In genomic region chr22:30485362-30485988, GRCh38 we compare ENCODE assay signal across 8 cellular contexts. TPM values are rescaled to one million over a fixed set of nuclear protein-coding genes. Genes with fewer than 3 reads are reported as not detected.
A peak's percentile ranks its signal among the peaks of the same experiment; 100 is the strongest.
DNase-seq lines count a peak whose midpoint lies in the region; ATAC-seq and TF ChIP-seq lines count a peak whose summit lies in the region.

No MANE protein-coding gene starts in this region.

- ATAC-seq in HG03469 (IDR thresholded peaks at IDR 0.05; ENCODE audit: unreplicated experiment): no peak

- TF ChIP-seq CTCF in CD14-positive monocyte (IDR thresholded peaks at IDR 0.05): peak; percentile 94
- TF ChIP-seq CTCF in Peyer's patch (IDR thresholded peaks at IDR 0.05): peak; percentile 88 to 96 (median 92)

- intact Hi-C loops in CD14-positive monocyte (cut with micrococcal nuclease): loop anchor here in 1 of 2 donors (1.0 kb wide), 1 partner anchor 94 kb away; no protein-coding TSS in a partner anchor
- intact Hi-C loops in activated T-helper 1 cell treated with anti-CD3 and anti-CD28 coated beads, Interleukin-12 subunit alpha, Interleukin-12 subunit beta, Interleukin-2, Interleukin-4 antibody, amounts not matched to agents 30 ng/mL and 10 ng/mL and 1 ng/mL, durations not matched to agents 14 hours and 24 hours and 36 hours (cut with micrococcal nuclease): loop anchor here (1.0 to 2.0 kb wide), 7 partner anchors 31 to 196 kb away; partner anchors contain the start of genes CASTOR1, RNF215 and SF3A1

- H3K27ac Mint-ChIP-seq in CD14-positive monocyte: peak overlapping the region in 1 of 7 donors; percentile 51
- no peak overlapping the region for H3K27ac Mint-ChIP-seq in activated T-helper 1 cell treated with anti-CD3 and anti-CD28 coated beads, Interleukin-12 subunit alpha, Interleukin-12 subunit beta, Interleukin-2, Interleukin-4 antibody, amounts not matched to agents 30 ng/mL and 10 ng/mL and 1 ng/mL, durations not matched to agents 14 hours and 24 hours and 36 hours

- H3K4me1 ChIP-seq in Peyer's patch: no peaks in the 10 kb centered on the region

- DNase-seq in CD14-positive monocyte (ENCODE audit: low spot score) (peak; percentile 74), H4 (ENCODE audit: low spot score) (peak; percentile 17), Peyer's patch (peak; percentile 53 to 85 (median 77)), fibroblast of the conjunctiva (ENCODE audit: low read depth) (peak; percentile 17), nucleus accumbens (lab: John Stamatoyannopoulos, UW) (peak in 45 of 56 donors; percentile 4 to 75 (median 32)), substantia nigra (lab: John Stamatoyannopoulos, UW) (peak in 43 of 49 donors; percentile 3 to 68 (median 41))
- peak; percentile 70 for DNase-seq in activated T-helper 1 cell treated with anti-CD3 and anti-CD28 coated beads, Interleukin-12 subunit alpha, Interleukin-12 subunit beta, Interleukin-2, Interleukin-4 antibody, amounts not matched to agents 30 ng/mL and 10 ng/mL and 1 ng/mL, durations not matched to agents 14 hours and 24 hours and 36 hours (ENCODE audit: low spot score)

- H3K27me3 ChIP-seq in Peyer's patch: no peaks in the 10 kb centered on the region

- peaks cover 4 to 16% (median 14%) of the 10 kb centered on the region in 3 donors for H3K27me3 Mint-ChIP-seq in CD14-positive monocyte (ENCODE audit: low read depth in 3 of 3)
- H3K27me3 Mint-ChIP-seq in activated T-helper 1 cell treated with anti-CD3 and anti-CD28 coated beads, Interleukin-12 subunit alpha, Interleukin-12 subunit beta, Interleukin-2, Interleukin-4 antibody, amounts not matched to agents 30 ng/mL and 10 ng/mL and 1 ng/mL, durations not matched to agents 14 hours and 24 hours and 36 hours (ENCODE audit: insufficient read depth): peaks cover 4% of the 10 kb centered on the region

- no peak overlapping the region for H3K4me3 Mint-ChIP-seq in CD14-positive monocyte
- H3K4me3 Mint-ChIP-seq in activated T-helper 1 cell treated with anti-CD3 and anti-CD28 coated beads, Interleukin-12 subunit alpha, Interleukin-12 subunit beta, Interleukin-2, Interleukin-4 antibody, amounts not matched to agents 30 ng/mL and 10 ng/mL and 1 ng/mL, durations not matched to agents 14 hours and 24 hours and 36 hours: no peak overlapping the region

- H3K4me1 Mint-ChIP-seq in CD14-positive monocyte: no peaks in the 10 kb centered on the region
- no peaks in the 10 kb centered on the region for H3K4me1 Mint-ChIP-seq in activated T-helper 1 cell treated with anti-CD3 and anti-CD28 coated beads, Interleukin-12 subunit alpha, Interleukin-12 subunit beta, Interleukin-2, Interleukin-4 antibody, amounts not matched to agents 30 ng/mL and 10 ng/mL and 1 ng/mL, durations not matched to agents 14 hours and 24 hours and 36 hours (ENCODE audit: low read depth)

- H3K36me3 Mint-ChIP-seq in CD14-positive monocyte: no peaks in the 10 kb centered on the region
- H3K36me3 Mint-ChIP-seq in activated T-helper 1 cell treated with anti-CD3 and anti-CD28 coated beads, Interleukin-12 subunit alpha, Interleukin-12 subunit beta, Interleukin-2, Interleukin-4 antibody, amounts not matched to agents 30 ng/mL and 10 ng/mL and 1 ng/mL, durations not matched to agents 14 hours and 24 hours and 36 hours (ENCODE audit: low read depth): no peaks in the 10 kb centered on the region

- peaks cover 0 to 1% (median 0%) of the 10 kb centered on the region in 7 donors for H3K9me3 Mint-ChIP-seq in CD14-positive monocyte
- H3K9me3 Mint-ChIP-seq in activated T-helper 1 cell treated with anti-CD3 and anti-CD28 coated beads, Interleukin-12 subunit alpha, Interleukin-12 subunit beta, Interleukin-2, Interleukin-4 antibody, amounts not matched to agents 30 ng/mL and 10 ng/mL and 1 ng/mL, durations not matched to agents 14 hours and 24 hours and 36 hours: no peaks in the 10 kb centered on the region

- TF ChIP-seq POLR2A in Peyer's patch (IDR thresholded peaks at IDR 0.05): no peak

- H3K4me3 ChIP-seq in Peyer's patch: no peak overlapping the region

- no peaks in the 10 kb centered on the region for H3K9me3 ChIP-seq in Peyer's patch

- no peaks in the 10 kb centered on the region for H3K36me3 ChIP-seq in Peyer's patch

- no peak overlapping the region for H3K27ac ChIP-seq in Peyer's patch
- no peak overlapping the region for H3K27ac ChIP-seq in substantia nigra (ENCODE audit: low read depth, low read length, poor library complexity, severe bottlenecking)

RNA-seq across cellular contexts. Expression of gene SEC14L3, which starts 13.7 kb away (rescaled TPM):
- polyA plus RNA-seq in CD14-positive monocyte: not detected
- total RNA-seq in H4 (2014; rRNA removed; shearing (Covaris generic)): not detected in 2 replicates
- total RNA-seq in Peyer's patch: not detected
- not detected in 2 replicates for total RNA-seq in activated T-helper 1 cell treated with anti-CD3 and anti-CD28 coated beads, Interleukin-12 subunit alpha, Interleukin-12 subunit beta, Interleukin-2, Interleukin-4 antibody, amounts not matched to agents 30 ng/mL and 10 ng/mL and 1 ng/mL, durations not matched to agents 14 hours and 24 hours and 36 hours

RNA-seq across cellular contexts. Expression of gene SEC14L4, which starts 20.0 kb away (rescaled TPM):
- polyA plus RNA-seq in CD14-positive monocyte: not detected
- total RNA-seq in H4 (2014; rRNA removed; shearing (Covaris generic)): not detected in 2 replicates
- total RNA-seq in Peyer's patch: not detected
- total RNA-seq in activated T-helper 1 cell treated with anti-CD3 and anti-CD28 coated beads, Interleukin-12 subunit alpha, Interleukin-12 subunit beta, Interleukin-2, Interleukin-4 antibody, amounts not matched to agents 30 ng/mL and 10 ng/mL and 1 ng/mL, durations not matched to agents 14 hours and 24 hours and 36 hours: not detected in 2 replicates

RNA-seq across cellular contexts. Expression of gene MTFP1, which starts 59.9 kb away (rescaled TPM):
- 10 to 100 TPM in 1 of 2 donors, 1 to 10 TPM in 1; 7.5 to 14.2 TPM for polyA plus RNA-seq in CD14-positive monocyte
- 45.6 and 47.0 TPM in 2 replicates for total RNA-seq in H4 (2014; rRNA removed; shearing (Covaris generic))
- 10 to 100 TPM; 12.4 to 24.7 (median 19.2) TPM for total RNA-seq in Peyer's patch
- total RNA-seq in activated T-helper 1 cell treated with anti-CD3 and anti-CD28 coated beads, Interleukin-12 subunit alpha, Interleukin-12 subunit beta, Interleukin-2, Interleukin-4 antibody, amounts not matched to agents 30 ng/mL and 10 ng/mL and 1 ng/mL, durations not matched to agents 14 hours and 24 hours and 36 hours: 72.0 and 72.9 TPM in 2 replicates

Comparison
In these comparisons a context has a peak if more than half of its experiments do, and no peak if none do; other contexts are left out.
1. DNase-seq: peak in every context shown above with its lines; median percentile 77 in Peyer's patch; 74 in CD14-positive monocyte; 70 in activated T-helper 1 cell treated with anti-CD3 and anti-CD28 coated beads, Interleukin-12 subunit alpha, Interleukin-12 subunit beta, Interleukin-2, Interleukin-4 antibody, amounts not matched to agents 30 ng/mL and 10 ng/mL and 1 ng/mL, durations not matched to agents 14 hours and 24 hours and 36 hours; 41 in substantia nigra; 32 in nucleus accumbens; 17 in H4; 17 in fibroblast of the conjunctiva.